ENCODE assay signal across 21 cellular contexts in the genomic region with DNA sequence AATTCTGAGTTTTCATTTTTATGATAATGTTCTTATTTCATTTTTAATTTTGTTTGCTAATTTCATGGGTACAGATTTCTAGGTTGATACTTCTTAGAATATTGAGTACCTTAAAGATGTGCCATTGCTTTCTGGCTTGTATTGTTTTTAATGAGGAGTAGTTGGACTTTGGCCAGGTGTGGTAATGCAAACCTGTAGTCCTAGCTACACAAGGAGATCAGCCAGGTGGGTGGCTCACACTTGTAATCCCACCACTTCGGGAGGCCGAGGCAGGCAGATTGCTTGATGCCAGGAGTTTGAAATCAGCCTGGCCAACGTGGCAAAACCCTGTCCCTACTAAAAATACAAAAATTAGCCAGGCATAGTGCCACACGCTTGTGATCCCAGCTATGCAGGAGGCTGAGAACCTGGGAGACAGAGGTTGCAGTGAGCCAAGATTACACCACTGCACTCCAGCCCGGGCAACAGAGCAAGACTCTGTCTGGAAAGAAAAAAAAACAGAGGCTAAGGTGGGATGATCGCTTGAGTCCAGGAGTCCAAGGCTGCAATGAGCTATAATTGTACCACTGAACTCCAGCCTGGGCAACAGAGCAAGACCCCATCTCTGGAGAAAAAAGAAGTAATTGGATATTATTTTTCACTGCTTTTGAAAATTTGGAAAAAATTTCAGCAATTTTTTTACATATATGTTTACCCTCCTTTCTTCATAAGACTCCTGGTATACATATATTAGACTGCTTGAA.
DNase-seq lines count a peak whose midpoint lies in the region; ATAC-seq, FAIRE-seq and TF ChIP-seq lines count a peak whose summit lies in the region.
"Had no signal": no experiment of that assay in that cellular context is flagged by ENCODE, and none has a peak within 500 bp of the region (broad histone marks: within the 10 kb centered on the region; RNA-seq: fewer than 3 reads in every experiment).

No MANE protein-coding gene starts in this region.

- no peaks in the 10 kb centered on the region for H3K27me3 Mint-ChIP-seq in chondrocyte (ENCODE audit: low read depth)

- H3K4me1 ChIP-seq in small intestine (ENCODE audit: control insufficient read depth in 2 of 2, insufficient read depth in 1 of 2, low read depth in 1 of 2, low read length in 1 of 2) (no peaks in the 10 kb centered on the region), ascending aorta (no peaks in the 10 kb centered on the region)
- H3K4me1 ChIP-seq: BE2C had no signal

- intact Hi-C loops in ascending aorta (cut with DNase I): no loop called here

- peaks cover 16% of the 10 kb centered on the region for H3K36me3 Mint-ChIP-seq in chondrocyte (ENCODE audit: low read depth)

- no peaks in the 10 kb centered on the region for H3K36me3 ChIP-seq in small intestine (ENCODE audit: control insufficient read depth in 2 of 2, insufficient read depth in 2 of 2, low read length in 2 of 2)
- no peaks in the 10 kb centered on the region for H3K36me3 ChIP-seq in ascending aorta

- H3K27ac Mint-ChIP-seq in chondrocyte (ENCODE audit: unreplicated experiment): peak overlapping the region; percentile 32

- ATAC-seq in GM21576 (IDR thresholded peaks at IDR 0.05; ENCODE audit: unreplicated experiment) (no peak), GM21515 (IDR thresholded peaks at IDR 0.05; ENCODE audit: unreplicated experiment) (no peak)
- ATAC-seq: K562 had no signal

- no peak overlapping the region for H3K4me3 Mint-ChIP-seq in chondrocyte (ENCODE audit: unreplicated experiment)

- H3K9me3 ChIP-seq in small intestine (ENCODE audit: control insufficient read depth, low read depth): no peaks in the 10 kb centered on the region
- no peaks in the 10 kb centered on the region for H3K9me3 ChIP-seq in ascending aorta
- H3K9me3 ChIP-seq: BE2C, SK-N-SH had no signal

- H3K27ac ChIP-seq in small intestine (ENCODE audit: low read depth in 1 of 2, low read length in 1 of 2): no peak overlapping the region
- H3K27ac ChIP-seq in ascending aorta: no peak overlapping the region

- H3K9me3 Mint-ChIP-seq in chondrocyte (ENCODE audit: low read depth): no peaks in the 10 kb centered on the region

- peaks cover 22% of the 10 kb centered on the region for H3K4me1 Mint-ChIP-seq in chondrocyte (ENCODE audit: low read depth)

- no peak for TF ChIP-seq CTCF in LNCaP clone FGC (IDR thresholded peaks at IDR 0.05; ENCODE audit: control insufficient read depth, extremely low read depth, insufficient read depth)
- no peak for TF ChIP-seq CTCF in chondrocyte (IDR thresholded peaks at IDR 0.05)
- TF ChIP-seq CTCF in ascending aorta (IDR thresholded peaks at IDR 0.05): no peak

- WGBS in small intestine, 3 donors: 24 to 72% (median 59%) methylated on average over 6 of the region's 6 CpGs

- no peak for FAIRE-seq in small intestine (lab: Jason Lieb, UNC)
- FAIRE-seq: D721Med, K562 had no signal

- no peak overlapping the region for H3K4me3 ChIP-seq in LNCaP clone FGC (ENCODE audit: low read depth, low read length)
- no peak overlapping the region for H3K4me3 ChIP-seq in small intestine (ENCODE audit: low read depth in 1 of 2, low read length in 2 of 2)
- H3K4me3 ChIP-seq in ascending aorta: no peak overlapping the region
- H3K4me3 ChIP-seq: K562 had no signal

- peak; percentile 65 for DNase-seq in HT-29 (ENCODE audit: low spot score)
- peak; percentile 18 for DNase-seq in LNCaP clone FGC (ENCODE audit: low read depth)
- DNase-seq in chondrocyte (ENCODE audit: low spot score): no peak
- DNase-seq in small intestine: peak; percentile 82
- no peak for DNase-seq in ascending aorta (ENCODE audit: low spot score in 2 of 2)
- DNase-seq: BE2C, DMS53, GF-D8, H7, MM.1S, NCI-H1092, NCI-H1436, NCI-H1930, NCI-H446 treated with DMSO at 0.1 percent for 48 hours, NCI-H526 treated with DMSO at 0.1 percent for 48 hours, SIG-M5, SK-N-SH had no signal

- H3K27me3 ChIP-seq in small intestine (ENCODE audit: control insufficient read depth in 2 of 2, insufficient read depth in 2 of 2, low read length in 2 of 2) (no peaks in the 10 kb centered on the region), ascending aorta (no peaks in the 10 kb centered on the region)
- H3K27me3 ChIP-seq: BE2C had no signal

Comparison
In these comparisons a context has a peak if more than half of its experiments do, and no peak if none do; other contexts are left out.
1. DNase-seq: peak in HT-29 (single experiment), LNCaP clone FGC (single experiment) and small intestine (single experiment); none in chondrocyte (single experiment) and ascending aorta (0 of 2).